ENCODE assay signal across 29 cellular contexts in genomic region chr2:13141315-13141714, GRCh38.
"Had no signal": no experiment of that assay in that cellular context is flagged by ENCODE, and none has a peak within 500 bp of the region (broad histone marks: within the 10 kb centered on the region; RNA-seq: fewer than 3 reads in every experiment).

No MANE protein-coding gene starts in this region.

- H3K4me1 ChIP-seq: colonic mucosa, esophagus muscularis mucosa, esophagus squamous epithelium, foreskin keratinocyte, gastrocnemius medialis, gastroesophageal sphincter, heart left ventricle had no signal

- H3K27ac ChIP-seq: colonic mucosa, coronary artery, dorsolateral prefrontal cortex, epithelial cell of prostate, esophagus muscularis mucosa, esophagus squamous epithelium, foreskin keratinocyte, gastrocnemius medialis, gastroesophageal sphincter, heart left ventricle, heart right ventricle, hepatocyte had no signal

- FAIRE-seq: colon, endometrium, endothelial cell of umbilical vein, frontal cortex had no signal

- ATAC-seq: effector memory CD8-positive, alpha-beta T cell; esophagus mucosa; foreskin keratinocyte; gastrocnemius medialis; gastroesophageal sphincter; heart left ventricle; heart right ventricle had no signal

- DNase-seq: colonic mucosa; cortex of kidney; dermis blood vessel endothelial cell; dorsolateral prefrontal cortex; effector CD4-positive, alpha-beta T cell; effector CD8-positive, alpha-beta T cell; effector memory CD4-positive, alpha-beta T cell; effector memory CD8-positive, alpha-beta T cell; endodermal cell; erythroblast; esophagus squamous epithelium; foreskin fibroblast; foreskin keratinocyte; foreskin melanocyte; gastrocnemius medialis; glutamatergic neuron; head of caudate nucleus; heart left ventricle; heart right ventricle had no signal

- H3K27me3 ChIP-seq: colonic mucosa, esophagus muscularis mucosa, esophagus squamous epithelium, foreskin keratinocyte, gastrocnemius medialis, gastroesophageal sphincter, heart left ventricle, hepatocyte had no signal

- H3K9me3 ChIP-seq: colonic mucosa, esophagus muscularis mucosa, esophagus squamous epithelium, gastrocnemius medialis, gastroesophageal sphincter, heart left ventricle, heart right ventricle had no signal

- H3K36me3 ChIP-seq: colonic mucosa, esophagus muscularis mucosa, esophagus squamous epithelium, gastrocnemius medialis, gastroesophageal sphincter, heart left ventricle, heart right ventricle had no signal

- H3K4me2 ChIP-seq: hepatocyte had no signal

- H2AFZ ChIP-seq: hepatocyte had no signal

- H3K79me2 ChIP-seq: hepatocyte had no signal

- H3K4me3 ChIP-seq: colonic mucosa, coronary artery, dorsolateral prefrontal cortex, esophagus muscularis mucosa, esophagus squamous epithelium, gastrocnemius medialis, gastroesophageal sphincter, heart left ventricle, heart right ventricle, hepatocyte had no signal
